1 cellular context compared by ENCODE assay signal in genomic region chr17:49136335-49136734, GRCh38.
TF ChIP-seq lines count a peak whose summit lies in the region.

No MANE protein-coding gene starts in this region.

TF ChIP-seq in HEK293, 187 proteins besides CTCF, POLR2A, EP300 and RAD21 (continued from another document and continues in another):
- TF ChIP-seq ZNF639 (tag by site-specific recombination; IDR thresholded peaks at IDR 0.05) (0 out of 2 replicates have a peak, but pooled peaks have one; percentile 33), ZBTB44 (tag by site-specific recombination; IDR thresholded peaks at IDR 0.05) (no peak), ATF2 (tag by site-specific recombination; IDR thresholded peaks at IDR 0.05; ENCODE audit: low read depth) (no peak), ZNF530 (tag by site-specific recombination; IDR thresholded peaks at IDR 0.05; ENCODE audit: low read depth) (0 out of 2 replicates have a peak, but pooled peaks have one; percentile 62), PRDM1 (tag by site-specific recombination; IDR thresholded peaks at IDR 0.05) (no peak), SCRT1 (tag by site-specific recombination; IDR thresholded peaks at IDR 0.05; ENCODE audit: borderline replicate concordance) (no peak), TSHZ1 (tag by site-specific recombination; IDR thresholded peaks at IDR 0.05; ENCODE audit: borderline replicate concordance) (no peak; the same call in 1 of the 2 replicates), ZFHX2 (tag by site-specific recombination; conservative IDR thresholded peaks at IDR 0.05) (no peak), ZBTB8A (tag by site-specific recombination; IDR thresholded peaks at IDR 0.05) (peak; percentile 84), ZBTB49 (tag by site-specific recombination; IDR thresholded peaks at IDR 0.05; ENCODE audit: low read depth) (no peak), ZNF292 (tag by site-specific recombination; IDR thresholded peaks at IDR 0.05; ENCODE audit: borderline replicate concordance, low read depth) (peak; percentile 78; the same call in 1 of the 2 replicates), ZNF354C (tag by site-specific recombination; IDR thresholded peaks at IDR 0.05; ENCODE audit: borderline replicate concordance, low read depth) (peak; percentile 88; the same call in 1 of the 2 replicates), ZNF837 (tag by site-specific recombination; IDR thresholded peaks at IDR 0.05) (no peak), ZNF623 (tag by site-specific recombination; IDR thresholded peaks at IDR 0.05) (peak; percentile 85), ZNF473 (tag by site-specific recombination; IDR thresholded peaks at IDR 0.05) (no peak), ZBTB6 (tag by site-specific recombination; IDR thresholded peaks at IDR 0.05) (no peak), TCF7L2 (IDR thresholded peaks at IDR 0.05; ENCODE audit: borderline replicate concordance, low read depth, low read length) (no peak), ZNF677 (tag by site-specific recombination; IDR thresholded peaks at IDR 0.05) (no peak), ZNF843 (tag by site-specific recombination; IDR thresholded peaks at IDR 0.05) (no peak), ZNF148 (tag by site-specific recombination; IDR thresholded peaks at IDR 0.05; ENCODE audit: borderline replicate concordance) (no peak), ZNF621 (tag by site-specific recombination; IDR thresholded peaks at IDR 0.05) (no peak), ZNF214 (tag by site-specific recombination; IDR thresholded peaks at IDR 0.05; ENCODE audit: borderline replicate concordance) (no peak; the same call in 1 of the 2 replicates), REPIN1 (tag by site-specific recombination; IDR thresholded peaks at IDR 0.05; ENCODE audit: low read depth) (no peak; the same call in 1 of the 2 replicates), SALL2 (tag by site-specific recombination; IDR thresholded peaks at IDR 0.05; ENCODE audit: borderline replicate concordance) (no peak), ZNF768 (tag by site-specific recombination; IDR thresholded peaks at IDR 0.05) (no peak), ZNF76 (tag by site-specific recombination; IDR thresholded peaks at IDR 0.05; ENCODE audit: borderline replicate concordance, low read depth) (no peak), ZNF521 (tag by site-specific recombination; IDR thresholded peaks at IDR 0.05) (no peak), SP2 (tag by site-specific recombination; IDR thresholded peaks at IDR 0.05) (no peak), ZNF571 (tag by site-specific recombination; IDR thresholded peaks at IDR 0.05) (no peak), ZNF23 (tag by site-specific recombination; IDR thresholded peaks at IDR 0.05; ENCODE audit: borderline replicate concordance) (no peak), ZBTB48 (tag by site-specific recombination; IDR thresholded peaks at IDR 0.05) (no peak), ZBTB17 (tag by site-specific recombination; IDR thresholded peaks at IDR 0.05) (no peak), ZNF221 (tag by site-specific recombination; IDR thresholded peaks at IDR 0.05; ENCODE audit: borderline replicate concordance) (no peak; the same call in 1 of the 2 replicates), ZNF16 (tag by site-specific recombination; IDR thresholded peaks at IDR 0.05; ENCODE audit: low read depth) (no peak), ZNF555 (tag by site-specific recombination; conservative IDR thresholded peaks at IDR 0.05) (peak; percentile 97), ZNF548 (tag by site-specific recombination; IDR thresholded peaks at IDR 0.05) (no peak), TRIM28 (IDR thresholded peaks at IDR 0.05; ENCODE audit: borderline replicate concordance, low read length) (no peak), PRDM6 (tag by site-specific recombination; IDR thresholded peaks at IDR 0.05) (no peak), ZNF580 (tag by site-specific recombination; IDR thresholded peaks at IDR 0.05) (peak; percentile 53; the same call in 1 of the 2 replicates), HOXD13 (CRISPR knock-in tag; IDR thresholded peaks at IDR 0.05; ENCODE audit: borderline replicate concordance) (no peak), ZSCAN30 (tag by site-specific recombination; IDR thresholded peaks at IDR 0.05) (no peak), SP7 (tag by site-specific recombination; IDR thresholded peaks at IDR 0.05) (no peak), ZNF302 (tag by site-specific recombination; IDR thresholded peaks at IDR 0.05; ENCODE audit: low read depth) (no peak), ZNF223 (tag by site-specific recombination; IDR thresholded peaks at IDR 0.05) (peak; percentile 62; the same call in 1 of the 2 replicates), FEZF1 (tag by site-specific recombination; IDR thresholded peaks at IDR 0.05) (no peak), ZNF664 (tag by site-specific recombination; IDR thresholded peaks at IDR 0.05) (peak; percentile 84; the same call in 1 of the 2 replicates), AEBP2 (tag by site-specific recombination; IDR thresholded peaks at IDR 0.05; ENCODE audit: borderline replicate concordance) (peak; percentile 86; the same call in 1 of the 2 replicates), ZNF2 (tag by site-specific recombination; IDR thresholded peaks at IDR 0.05) (no peak)
